Comparison of ENCODE assay signal across 8 cellular contexts in the genomic region with DNA sequence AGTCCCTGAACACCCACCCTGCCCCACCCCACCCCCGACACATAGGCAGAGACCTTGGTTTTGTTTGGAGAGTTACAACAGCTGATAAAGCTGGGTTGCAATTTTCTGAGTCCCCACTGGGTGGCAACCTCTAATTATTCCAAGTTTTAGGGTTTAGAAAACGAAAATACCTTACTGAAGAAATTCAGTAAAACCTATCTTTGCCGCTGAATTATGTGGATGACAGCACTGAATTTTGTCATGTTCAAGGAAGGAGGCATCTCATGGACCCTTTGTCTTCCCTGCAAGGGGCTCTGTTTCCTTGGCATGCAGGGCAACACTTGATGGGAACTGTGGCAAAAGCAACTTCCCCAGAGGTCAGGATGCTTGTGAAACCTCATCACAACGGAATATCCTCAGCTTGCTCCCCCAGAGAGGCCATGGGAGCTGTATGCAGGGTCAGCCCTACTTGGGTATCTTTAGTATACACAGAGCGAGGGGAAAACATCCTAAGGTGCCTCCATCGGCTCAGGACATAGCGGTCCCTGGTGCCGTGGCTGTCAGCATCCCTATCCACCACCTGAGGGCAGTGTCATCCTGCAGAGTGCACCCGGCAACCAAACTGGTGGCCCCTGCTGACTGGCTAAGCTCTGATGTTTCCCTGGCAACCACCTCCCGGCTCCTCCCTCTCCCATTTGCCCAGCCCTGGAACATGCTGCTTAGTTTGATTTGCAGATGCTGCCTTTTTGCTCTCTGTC.
DNase-seq lines count a peak whose midpoint lies in the region; ATAC-seq, FAIRE-seq and TF ChIP-seq lines count a peak whose summit lies in the region.

No MANE protein-coding gene starts in this region.

- peak; percentile 93 for TF ChIP-seq CTCF in kidney (IDR thresholded peaks at IDR 0.05; ENCODE audit: borderline replicate concordance, extremely low read depth, insufficient read depth)

- FAIRE-seq in kidney (lab: Jason Lieb, UNC), result peak; percentile 90

- no peaks in the 10 kb centered on the region for H3K4me1 ChIP-seq in kidney (ENCODE audit: control insufficient read depth in 1 of 2, insufficient read depth in 1 of 2, low read depth in 1 of 2, low read length in 2 of 2)

- peak; percentile 56 for ATAC-seq in HG03045 (IDR thresholded peaks at IDR 0.05; ENCODE audit: unreplicated experiment)

- H3K4me3 ChIP-seq in kidney (ENCODE audit: low read length in 2 of 2), result no peak overlapping the region

- H3K9me3 ChIP-seq in kidney (ENCODE audit: control insufficient read depth in 1 of 2, low read length in 2 of 2), result peaks cover 0 to 4% of the 10 kb centered on the region in 2 donors

- intact Hi-C loops in kidney (cut with DNase I), result loop anchor here (5.0 kb wide), 1 partner anchor 288 kb away; no protein-coding TSS in a partner anchor

- no peaks in the 10 kb centered on the region for H3K36me3 ChIP-seq in kidney (ENCODE audit: control insufficient read depth in 1 of 2, insufficient read depth in 2 of 2, low read length in 2 of 2)

- H3K27ac ChIP-seq in kidney (ENCODE audit: low read depth in 2 of 2, low read length in 2 of 2), result no peak overlapping the region

- no peak overlapping the region for H3K9ac ChIP-seq in kidney (ENCODE audit: low read length in 2 of 2)

- DNase-seq in NCI-H510A treated with DMSO at 0.1 percent for 48 hours (lab: John Stamatoyannopoulos, UW) (peak; percentile 5), NCI-H510A (lab: John Stamatoyannopoulos, UW) (no peak), NCI-H2171 (lab: John Stamatoyannopoulos, UW) (peak; percentile 98), kidney (peak; percentile 96)
- peak; percentile 53 to 71 (median 62) for DNase-seq in activated CD4-positive, CD25-positive, alpha-beta regulatory T cell (lab: John Stamatoyannopoulos, UW)
- peak; percentile 82 for DNase-seq in central memory CD4-positive, alpha-beta T cell
- DNase-seq in stimulated activated CD4-positive, alpha-beta T cell treated with anti-CD3 and anti-CD28 coated beads, Interleukin-1b, Interleukin-23, amount 100 ng/mL, for 48 hours, result peak; percentile 85
